24 cellular contexts compared by ENCODE assay signal in genomic region chr6:159904497-159904911, GRCh38. TPM values are rescaled to one million over a fixed set of nuclear protein-coding genes. Genes with fewer than 3 reads are reported as not detected.
DNase-seq lines count a peak whose midpoint lies in the region; ATAC-seq and TF ChIP-seq lines count a peak whose summit lies in the region.
"Had no signal": no experiment of that assay in that cellular context is flagged by ENCODE, and none has a peak within 500 bp of the region (broad histone marks: within the 10 kb centered on the region; RNA-seq: fewer than 3 reads in every experiment).

No MANE protein-coding gene starts in this region.

- no peak overlapping the region for H2AFZ ChIP-seq in PC-3 (ENCODE audit: low read length)
- H2AFZ ChIP-seq: neural progenitor cell had no signal

- H3K27me3 ChIP-seq in PC-3 (ENCODE audit: low read length) = no peaks in the 10 kb centered on the region
- H3K27me3 ChIP-seq: adrenal gland, neural progenitor cell, uterus had no signal

- BruUV-seq in PC-3 (replicated peaks; lab: Mats Ljungman, UMichigan) = no TSS peak

- H3K9me2 ChIP-seq in PC-3 (replicated peaks; ENCODE audit: low read length) = no peaks in the 10 kb centered on the region

- intact Hi-C loops in PC-3 (cut with micrococcal nuclease) = no loop called here

- peaks cover 16% of the 10 kb centered on the region for H3K4me1 ChIP-seq in PC-3 (ENCODE audit: insufficient read depth, low read length)
- H3K4me1 ChIP-seq: adrenal gland, neural progenitor cell, psoas muscle, uterus had no signal

- POLR2A ChIA-PET in PC-3 (lab: Charles Lee; ENCODE audit: unreplicated experiment) = no interaction called here

- CTCF ChIA-PET in PC-3 (lab: Charles Lee) = no interaction called here

- DNase-seq in left lobe of liver (ENCODE audit: low spot score) = peak; percentile 19
- DNase-seq in NCI-H2029 (lab: John Stamatoyannopoulos, UW) = no peak
- no peak for DNase-seq in PC-3
- no peak for DNase-seq in SIG-M5 treated with dmso at 0.1 percent for 504 hours (lab: John Stamatoyannopoulos, UW; ENCODE audit: unreplicated experiment)
- DNase-seq in activated T-cell treated with anti-CD3 and anti-CD28 coated beads, Interleukin-2, amount 50 U/mL, for 1 hour = no peak
- DNase-seq: ACHN; activated CD4-positive, alpha-beta T cell treated with anti-CD3 and anti-CD28 coated beads, Interleukin-2, amount 10 ng/mL, durations not matched to agents 7 days and 5 days; activated effector memory CD4-positive, alpha-beta T cell treated with anti-CD3 and anti-CD28 coated beads, Interleukin-2, amount 50 U/mL, for 16 hours; adrenal gland; dermis blood vessel endothelial cell; heart right ventricle; HFFc6; Kasumi-1; left ventricle myocardium superior; NCI-H1105; NCI-H510A treated with DMSO at 0.1 percent for 48 hours; psoas muscle; stimulated activated CD4-positive, alpha-beta T cell treated with anti-CD3 and anti-CD28 coated beads, Interleukin-2, amount 100 ng/mL, for 48 hours; uterus had no signal

- no peaks in the 10 kb centered on the region for H3K36me3 ChIP-seq in PC-3 (ENCODE audit: low read depth, low read length)
- H3K36me3 ChIP-seq: adrenal gland, heart right ventricle, neural progenitor cell, uterus had no signal

- no peaks in the 10 kb centered on the region for H3K79me2 ChIP-seq in PC-3 (ENCODE audit: low read length)

- no peak overlapping the region for H3K4me3 ChIP-seq in PC-3 (ENCODE audit: low read length)
- H3K4me3 ChIP-seq: adrenal gland, heart right ventricle, neural progenitor cell, psoas muscle, uterus had no signal

- no peak overlapping the region for H3K9ac ChIP-seq in PC-3 (ENCODE audit: low read length)
- H3K9ac ChIP-seq: neural progenitor cell had no signal

- no peaks in the 10 kb centered on the region for H3F3A ChIP-seq in PC-3 (ENCODE audit: low read length, unreplicated experiment)

- no peaks in the 10 kb centered on the region for H3K9me3 ChIP-seq in PC-3 (ENCODE audit: low read length)
- H3K9me3 ChIP-seq: adrenal gland, heart right ventricle, psoas muscle, uterus had no signal

- ATAC-seq in GM18511 (IDR thresholded peaks at IDR 0.05; ENCODE audit: unreplicated experiment) (peak; percentile 80), GM21529 (IDR thresholded peaks at IDR 0.05; ENCODE audit: unreplicated experiment) (peak; percentile 87), HG03135 (IDR thresholded peaks at IDR 0.05; ENCODE audit: unreplicated experiment) (peak; percentile 60), left lobe of liver (no peak), PC-3 (no peak)
- ATAC-seq: heart right ventricle, left ventricle myocardium superior, psoas muscle had no signal

- H3K27ac ChIP-seq in PC-3 (ENCODE audit: low read length) = no peak overlapping the region
- H3K27ac ChIP-seq: adrenal gland, heart right ventricle, neural progenitor cell, psoas muscle, uterus had no signal

- H3K4me2 ChIP-seq in PC-3 (ENCODE audit: low read length) = no peak overlapping the region
- H3K4me2 ChIP-seq: neural progenitor cell had no signal

- H4K20me1 ChIP-seq in PC-3 (ENCODE audit: low read length) = no peaks in the 10 kb centered on the region

- TF ChIP-seq CTCF in PC-3 (conservative IDR thresholded peaks at IDR 0.05; ENCODE audit: low read depth, low read length) = no peak

RNA-seq across cellular contexts. Expression of gene MAS1, which starts 13.7 kb away (rescaled TPM):
- total RNA-seq in left lobe of liver = not detected
- total RNA-seq in PC-3 (2014; rRNA removed) = not detected in 2 replicates
- total RNA-seq: activated CD4-positive, alpha-beta T cell treated with anti-CD3 and anti-CD28 coated beads, Interleukin-2, amount 10 ng/mL, durations not matched to agents 7 days and 5 days; adrenal gland; dermis blood vessel endothelial cell; HFFc6; HT1080; left ventricle myocardium superior; psoas muscle had no signal

Comparison
In these comparisons a context has a peak if more than half of its experiments do, and no peak if none do; other contexts are left out.
1. ATAC-seq: peak in GM18511 (single experiment), GM21529 (single experiment) and HG03135 (single experiment); none in left lobe of liver (single experiment) and PC-3 (single experiment).